10 cellular contexts compared by ENCODE assay signal in the genomic region with DNA sequence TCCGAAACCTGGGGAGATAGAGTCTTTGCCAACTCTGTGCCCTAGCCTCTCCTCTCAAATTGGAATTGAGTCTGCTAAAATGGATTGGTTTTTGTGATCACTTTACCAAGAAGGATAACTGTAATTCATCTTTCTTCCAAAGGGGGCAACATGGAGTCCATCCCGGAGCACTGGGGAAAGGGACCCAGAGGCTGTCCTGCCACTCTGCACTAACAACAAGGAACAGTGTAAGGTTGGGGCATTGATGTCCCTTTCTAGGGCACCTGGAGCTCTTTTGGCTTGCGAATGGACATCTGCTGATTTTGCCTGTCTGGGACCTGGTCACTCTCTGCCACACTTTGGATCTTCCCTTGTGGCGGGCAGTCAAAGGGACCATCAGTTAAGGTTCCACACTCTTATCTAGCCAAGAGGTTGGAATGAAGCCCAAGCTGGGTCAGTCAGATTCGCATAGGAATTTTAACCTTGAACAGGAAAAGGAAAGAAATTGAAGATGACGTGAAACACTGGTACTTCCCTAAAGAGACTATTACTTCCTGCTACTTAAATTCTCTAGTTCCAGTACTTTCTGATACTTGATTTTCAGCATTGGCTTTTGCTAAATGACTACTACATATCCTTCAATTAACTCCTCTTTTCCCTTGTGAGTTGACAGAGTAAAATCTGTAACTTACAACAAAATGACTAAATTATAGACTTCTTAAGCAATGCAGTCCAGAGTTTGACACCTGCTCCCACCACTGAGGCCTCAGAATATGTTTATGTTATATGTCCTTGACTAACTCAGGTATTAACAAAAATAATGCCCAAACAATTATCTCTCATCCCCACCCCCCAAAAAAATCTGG.
DNase-seq lines count a peak whose midpoint lies in the region; ATAC-seq and TF ChIP-seq lines count a peak whose summit lies in the region.
"Had no signal": no experiment of that assay in that cellular context is flagged by ENCODE, and none has a peak within 500 bp of the region (broad histone marks: within the 10 kb centered on the region; RNA-seq: fewer than 3 reads in every experiment).

No MANE protein-coding gene starts in this region.

- no peak overlapping the region for H2AFZ ChIP-seq in hepatocyte

- whole genome bisulfite sequencing in hepatocyte (ENCODE audit: low lambda C conversion rate, missing lambda C conversion rate): 75% methylated on average over 6 of the region's 6 CpGs

- no peaks in the 10 kb centered on the region for H3K9me3 ChIP-seq in hepatocyte (ENCODE audit: low read depth)
- H3K9me3 ChIP-seq: BLaER1 had no signal

- no peaks in the 10 kb centered on the region for H3K27me3 ChIP-seq in hepatocyte
- H3K27me3 ChIP-seq: BLaER1 had no signal

- no peaks in the 10 kb centered on the region for H3K9me2 ChIP-seq in hepatocyte (replicated peaks; ENCODE audit: insufficient read depth)

- ATAC-seq in omental fat pad (ENCODE audit: low FRiP score): no peak

- H3K4me3 ChIP-seq in hepatocyte: no peak overlapping the region
- H3K4me3 ChIP-seq: BLaER1, lung had no signal

- no peaks in the 10 kb centered on the region for H3K4me1 ChIP-seq in hepatocyte (ENCODE audit: insufficient read depth)
- H3K4me1 ChIP-seq: BLaER1 had no signal

- TF ChIP-seq CTCF in hepatocyte (IDR thresholded peaks at IDR 0.05; ENCODE audit: poor library complexity): no peak
- TF ChIP-seq CTCF in omental fat pad (IDR thresholded peaks at IDR 0.05): peak in 1 of 3 donors; percentile 3

- H4K20me1 ChIP-seq in hepatocyte (ENCODE audit: insufficient read depth, poor library complexity, severe bottlenecking): no peaks in the 10 kb centered on the region
- H4K20me1 ChIP-seq: BLaER1 had no signal

- no peak overlapping the region for H3K27ac ChIP-seq in hepatocyte
- H3K27ac ChIP-seq: BLaER1 had no signal

- H3K4me2 ChIP-seq in hepatocyte: no peak overlapping the region
- H3K4me2 ChIP-seq: BLaER1 had no signal

- no peaks in the 10 kb centered on the region for H3K36me3 ChIP-seq in hepatocyte (replicated peaks; ENCODE audit: insufficient read depth, low read depth)
- H3K36me3 ChIP-seq: BLaER1 had no signal

- DNase-seq in NCI-H1436 (lab: John Stamatoyannopoulos, UW) (peak; percentile 27), NCI-H1436 treated with DMSO at 0.1 percent for 48 hours (lab: John Stamatoyannopoulos, UW) (no peak), LoVo (ENCODE audit: low spot score) (peak; percentile 17), ecto neural progenitor cell (ENCODE audit: low spot score) (peak; percentile 56), retina (peak; percentile 52), hepatocyte (ENCODE audit: low spot score) (no peak), omental fat pad (ENCODE audit: low spot score) (no peak)
- no peak for DNase-seq in stimulated activated CD4-positive, alpha-beta T cell treated with anti-CD3 and anti-CD28 coated beads, Interleukin-4, amount 100 ng/mL, for 1 hour

- H3K79me2 ChIP-seq in hepatocyte: no peaks in the 10 kb centered on the region

Comparison
In these comparisons a context has a peak if more than half of its experiments do, and no peak if none do; other contexts are left out.
1. DNase-seq: peak in NCI-H1436 (single experiment), LoVo (single experiment), ecto neural progenitor cell (single experiment) and retina (single experiment); none in NCI-H1436 treated with DMSO at 0.1 percent for 48 hours (single experiment), stimulated activated CD4-positive, alpha-beta T cell treated with anti-CD3 and anti-CD28 coated beads, Interleukin-4, amount 100 ng/mL, for 1 hour (single experiment), hepatocyte (single experiment) and omental fat pad (single experiment).